In genomic region chr16:27237229-27238015, GRCh38 we compare ENCODE assay signal across 1 cellular context.
TF ChIP-seq lines count a peak whose summit lies in the region.

No MANE protein-coding gene starts in this region.

TF ChIP-seq in GM12878, 131 proteins besides CTCF, POLR2A, EP300 and RAD21 (continued from another document and continues in another):
- TF ChIP-seq BCLAF1 (IDR thresholded peaks at IDR 0.05) (no peak), NR2C1 (IDR thresholded peaks at IDR 0.05) (no peak), IKZF1 (conservative IDR thresholded peaks at IDR 0.05) (peak; percentile 76), MTA2 (IDR thresholded peaks at IDR 0.05; ENCODE audit: low read depth) (peak; percentile 71), SMARCA5 (IDR thresholded peaks at IDR 0.05) (no peak), PBX3 (IDR thresholded peaks at IDR 0.05; ENCODE audit: insufficient replicate concordance, low read depth, low read length) (peak; percentile 94), USF1 (IDR thresholded peaks at IDR 0.05; ENCODE audit: borderline replicate concordance, extremely low read length, insufficient read depth, low read depth, low read length) (no peak), ELK1 (IDR thresholded peaks at IDR 0.05; ENCODE audit: low read depth, low read length) (0 out of 2 replicates have a peak, but pooled peaks have one; percentile 36), ZBTB4 (CRISPR knock-in tag; IDR thresholded peaks at IDR 0.05) (no peak), MTA3 (IDR thresholded peaks at IDR 0.05; ENCODE audit: borderline replicate concordance, low read length) (no peak), FOXK2 (IDR thresholded peaks at IDR 0.05) (no peak), HCFC1 (IDR thresholded peaks at IDR 0.05; ENCODE audit: low read length) (no peak), BACH1 (IDR thresholded peaks at IDR 0.05; ENCODE audit: borderline replicate concordance) (no peak; the same call in 1 of the 2 replicates), MEF2B (IDR thresholded peaks at IDR 0.05; ENCODE audit: partially characterized antibody, poor library complexity, severe bottlenecking) (peak; percentile 35), PKNOX1 (IDR thresholded peaks at IDR 0.05) (peak; percentile 98), KAT2A (conservative IDR thresholded peaks at IDR 0.05; ENCODE audit: control insufficient read depth, low read depth, low read length) (no peak), CREM (IDR thresholded peaks at IDR 0.05; ENCODE audit: low read depth) (peak; percentile 62), GABPA (IDR thresholded peaks at IDR 0.05; ENCODE audit: low read depth) (no peak), ZBTB33 (IDR thresholded peaks at IDR 0.05) (no peak), CREB1 (IDR thresholded peaks at IDR 0.05; ENCODE audit: low read depth) (no peak), TAF1 (IDR thresholded peaks at IDR 0.05; ENCODE audit: borderline replicate concordance, low read depth, low read length) (no peak), RAD51 (IDR thresholded peaks at IDR 0.05) (no peak), SIX5 (IDR thresholded peaks at IDR 0.05; ENCODE audit: low read depth, low read length, severe bottlenecking) (no peak), NFYA (IDR thresholded peaks at IDR 0.05; ENCODE audit: borderline replicate concordance, low read depth, low read length) (no peak), CEBPB (IDR thresholded peaks at IDR 0.05; ENCODE audit: borderline replicate concordance in 1 of 2, low read depth in 2 of 2, low read length in 2 of 2) (no peak), FOS (IDR thresholded peaks at IDR 0.05; ENCODE audit: borderline replicate concordance, extremely low read depth, insufficient read length) (no peak), ZNF217 (IDR thresholded peaks at IDR 0.05) (no peak), CHD4 (IDR thresholded peaks at IDR 0.05) (no peak), EGR1 (IDR thresholded peaks at IDR 0.05; ENCODE audit: borderline replicate concordance in 1 of 2, low read depth in 2 of 2, low read length in 2 of 2) (no peak), BCL3 (IDR thresholded peaks at IDR 0.05; ENCODE audit: borderline replicate concordance, insufficient read depth, low read depth, low read length, poor library complexity, severe bottlenecking) (no peak), ETV6 (conservative IDR thresholded peaks at IDR 0.05 in 1 of 2, IDR thresholded peaks at IDR 0.05 in 1 of 2; ENCODE audit: borderline replicate concordance in 1 of 2, low read depth in 1 of 2) (peak in 1 of 2 experiments; percentile 47; a peak in 1 of 4 replicates), SPI1 (IDR thresholded peaks at IDR 0.05; ENCODE audit: borderline replicate concordance, insufficient read depth, low read depth, low read length) (peak; percentile 77; the same call in 1 of the 2 replicates), RBBP5 (conservative IDR thresholded peaks at IDR 0.05) (no peak), TARDBP (IDR thresholded peaks at IDR 0.05; ENCODE audit: borderline replicate concordance) (peak; percentile 60; the same call in 1 of the 2 replicates), USF2 (IDR thresholded peaks at IDR 0.05; ENCODE audit: borderline replicate concordance, low read depth, low read length) (no peak; the same call in 1 of the 2 replicates), MYC (IDR thresholded peaks at IDR 0.05; ENCODE audit: insufficient read depth, insufficient read length, insufficient replicate concordance, low read length, severe bottlenecking) (no peak), ESRRA (IDR thresholded peaks at IDR 0.05; ENCODE audit: low read length) (no peak), MYB (IDR thresholded peaks at IDR 0.05; ENCODE audit: borderline replicate concordance, low read depth, low read length) (no peak), SMAD5 (IDR thresholded peaks at IDR 0.05; ENCODE audit: low read depth) (no peak), SREBF1 (IDR thresholded peaks at IDR 0.05; ENCODE audit: low read length) (no peak), EED (IDR thresholded peaks at IDR 0.05; ENCODE audit: low read depth) (peak; percentile 8; the same call in 1 of the 2 replicates), HDGF (IDR thresholded peaks at IDR 0.05) (no peak; the same call in 1 of the 2 replicates), ZNF207 (IDR thresholded peaks at IDR 0.05; ENCODE audit: borderline replicate concordance) (no peak), LARP7 (IDR thresholded peaks at IDR 0.05) (no peak), ZNF274 (IDR thresholded peaks at IDR 0.05; ENCODE audit: insufficient read depth, insufficient read length) (no peak), WRNIP1 (IDR thresholded peaks at IDR 0.05; ENCODE audit: borderline replicate concordance, low read depth, low read length) (no peak), E2F8 (IDR thresholded peaks at IDR 0.05; ENCODE audit: low read depth, partially characterized antibody) (no peak), POLR2AphosphoS2 (IDR thresholded peaks at IDR 0.05; ENCODE audit: low read depth, low read length) (no peak), ZZZ3 (IDR thresholded peaks at IDR 0.05; ENCODE audit: control insufficient read depth, insufficient read length, low read depth) (no peak), YY1 (IDR thresholded peaks at IDR 0.05; ENCODE audit: low read depth, low read length) (no peak; the same call in none of the 2 replicates)
